Comparison of ENCODE assay signal across 35 cellular contexts in genomic region chr4:20761382-20761781, GRCh38.
"Had no signal": no experiment of that assay in that cellular context is flagged by ENCODE, and none has a peak within 500 bp of the region (broad histone marks: within the 10 kb centered on the region; RNA-seq: fewer than 3 reads in every experiment).

No MANE protein-coding gene starts in this region.

- H3K4me3 ChIP-seq: adrenal gland, body of pancreas, Peyer's patch had no signal

- H3K4me3 Mint-ChIP-seq: activated B cell treated with CpG ODN at 0.5 μM for 24 hours; activated CD4-positive, alpha-beta memory T cell treated with anti-CD3 and anti-CD28 coated beads for 36 hours; activated naive CD4-positive, alpha-beta T cell treated with anti-CD3 and anti-CD28 coated beads for 36 hours; activated T-cell treated with anti-CD3 and anti-CD28 coated beads, Interleukin-2, amount 50 U/mL, for 4 hours; activated T-helper 1 cell treated with anti-CD3 and anti-CD28 coated beads, Interleukin-12 subunit alpha, Interleukin-12 subunit beta, Interleukin-2, Interleukin-4 antibody, amounts not matched to agents 30 ng/mL and 10 ng/mL and 1 ng/mL, durations not matched to agents 14 hours and 24 hours and 36 hours; T-cell; T-helper 17 cell had no signal

- H3K27me3 ChIP-seq: adrenal gland, body of pancreas, Peyer's patch had no signal

- FAIRE-seq: astrocyte had no signal

- H3K4me1 ChIP-seq: adrenal gland, body of pancreas, Peyer's patch had no signal

- DNase-seq: activated B cell treated with CpG ODN at 0.5 μM for 24 hours; activated CD4-positive, alpha-beta memory T cell treated with anti-CD3 and anti-CD28 coated beads for 36 hours; activated CD4-positive, alpha-beta T cell treated with anti-CD3 and anti-CD28 coated beads for 4 hours; activated CD4-positive, alpha-beta T cell treated with anti-CD3 and anti-CD28 coated beads, Interleukin-2, amount 50 U/mL, for 1 hour; activated CD4-positive, CD25-positive, alpha-beta regulatory T cell treated with anti-CD3 and anti-CD28 coated beads, Interleukin-2, amount 50 U/mL, for 72 hours; activated CD8-positive, alpha-beta memory T cell treated with anti-CD3 and anti-CD28 coated beads, Interleukin-2, amount 50 U/mL, for 4 hours; activated gamma-delta T cell treated with Interleukin-2 at 50 U/mL for 16 hours; activated naive CD4-positive, alpha-beta T cell treated with anti-CD3 and anti-CD28 coated beads for 36 hours; activated T-cell treated with anti-CD3 and anti-CD28 coated beads for 4 hours; activated T-cell treated with anti-CD3 and anti-CD28 coated beads, Interleukin-2, amount 50 U/mL, for 4 hours; adrenal gland; central memory CD4-positive, alpha-beta T cell; NCI-H1436 treated with DMSO at 0.1 percent for 48 hours; NCI-H187; NCI-H2029 treated with DMSO at 0.1 percent for 48 hours; NCI-H2107; NCI-H2171 treated with DMSO at 0.1 percent for 48 hours; NCI-H2227 treated with DMSO at 0.1 percent for 48 hours; NCI-H446; NCI-H510A treated with DMSO at 0.1 percent for 48 hours; NCI-H526 treated with DMSO at 0.1 percent for 48 hours; NCI-H774; Peyer's patch; RPMI8226; SIG-M5; T-cell; T-helper 17 cell; T-helper 9 cell had no signal

- H3K9me3 Mint-ChIP-seq: activated B cell treated with CpG ODN at 0.5 μM for 24 hours; activated CD4-positive, alpha-beta memory T cell treated with anti-CD3 and anti-CD28 coated beads for 36 hours; activated naive CD4-positive, alpha-beta T cell treated with anti-CD3 and anti-CD28 coated beads for 36 hours; activated naive CD4-positive, alpha-beta T cell treated with anti-CD3 and anti-CD28 coated beads, Interleukin-2, amount 50 U/mL, for 72 hours; activated T-cell treated with anti-CD3 and anti-CD28 coated beads, Interleukin-2, amount 50 U/mL, for 4 hours; activated T-helper 1 cell treated with anti-CD3 and anti-CD28 coated beads, Interleukin-12 subunit alpha, Interleukin-12 subunit beta, Interleukin-2, Interleukin-4 antibody, amounts not matched to agents 30 ng/mL and 10 ng/mL and 1 ng/mL, durations not matched to agents 14 hours and 24 hours and 36 hours; T-cell had no signal

- H3K36me3 ChIP-seq: adrenal gland, Peyer's patch had no signal

- H3K27me3 Mint-ChIP-seq: activated B cell treated with CpG ODN at 0.5 μM for 24 hours; activated CD4-positive, alpha-beta memory T cell treated with anti-CD3 and anti-CD28 coated beads for 36 hours; T-cell; T-helper 17 cell had no signal

- H3K27ac ChIP-seq: adrenal gland, body of pancreas, KMS-11, Peyer's patch, VCaP had no signal

- ATAC-seq: activated naive CD4-positive, alpha-beta T cell treated with anti-CD3 and anti-CD28 coated beads, Interleukin-2, amount 50 U/mL, for 72 hours; activated T-cell treated with anti-CD3 and anti-CD28 coated beads, Interleukin-2, amount 50 U/mL, for 4 hours; body of pancreas; SK-N-SH treated with all-trans-retinoic acid at 6 μM for 48 hours; T-cell; T-helper 17 cell had no signal

- H3K36me3 Mint-ChIP-seq: activated CD4-positive, alpha-beta memory T cell treated with anti-CD3 and anti-CD28 coated beads for 36 hours; activated naive CD4-positive, alpha-beta T cell treated with anti-CD3 and anti-CD28 coated beads, Interleukin-2, amount 50 U/mL, for 72 hours; T-cell had no signal

- H3K4me1 Mint-ChIP-seq: activated B cell treated with CpG ODN at 0.5 μM for 24 hours, T-cell, T-helper 17 cell had no signal

- H3K4me2 ChIP-seq: KMS-11 had no signal

- H3K27ac Mint-ChIP-seq: activated B cell treated with CpG ODN at 0.5 μM for 24 hours; activated CD4-positive, alpha-beta memory T cell treated with anti-CD3 and anti-CD28 coated beads for 36 hours; activated naive CD4-positive, alpha-beta T cell treated with anti-CD3 and anti-CD28 coated beads for 36 hours; activated naive CD4-positive, alpha-beta T cell treated with anti-CD3 and anti-CD28 coated beads, Interleukin-2, amount 50 U/mL, for 72 hours; activated T-helper 1 cell treated with anti-CD3 and anti-CD28 coated beads, Interleukin-12 subunit alpha, Interleukin-12 subunit beta, Interleukin-2, Interleukin-4 antibody, amounts not matched to agents 30 ng/mL and 10 ng/mL and 1 ng/mL, durations not matched to agents 14 hours and 24 hours and 36 hours; T-cell; T-helper 17 cell had no signal
